In genomic region chr9:87703636-87704276, GRCh38 we compare ENCODE assay signal across 27 cellular contexts. TPM values are rescaled to one million over a fixed set of nuclear protein-coding genes. Genes with fewer than 3 reads are reported as not detected.
DNase-seq lines count a peak whose midpoint lies in the region; ATAC-seq and TF ChIP-seq lines count a peak whose summit lies in the region.
"Had no signal": no experiment of that assay in that cellular context is flagged by ENCODE, and none has a peak within 500 bp of the region (broad histone marks: within the 10 kb centered on the region; RNA-seq: fewer than 3 reads in every experiment).

No MANE protein-coding gene starts in this region.

- 61 to 71% methylated on average over 7 of the region's 7 CpGs for WGBS in body of pancreas, 2 donors
- no CpG with 5 or more reads among the region's 7 CpGs for WGBS in trophoblast cell (ENCODE audit: extremely low coverage, insufficient coverage, insufficient read length)

- no peaks in the 10 kb centered on the region for H3K79me2 ChIP-seq in PC-3 (ENCODE audit: low read length)
- peaks cover 4% of the 10 kb centered on the region for H3K79me2 ChIP-seq in trophoblast cell (ENCODE audit: control insufficient read depth, insufficient read depth, low read length, poor library complexity)

- H3K9me2 ChIP-seq in PC-3 (replicated peaks; ENCODE audit: low read length): no peaks in the 10 kb centered on the region

- no peaks in the 10 kb centered on the region for H3K27me3 ChIP-seq in PC-3 (ENCODE audit: low read length)
- H3K27me3 ChIP-seq in body of pancreas: no peaks in the 10 kb centered on the region
- no peaks in the 10 kb centered on the region for H3K27me3 ChIP-seq in trophoblast cell (ENCODE audit: insufficient read depth, low read length)
- H3K27me3 ChIP-seq in left lung: no peaks in the 10 kb centered on the region
- H3K27me3 ChIP-seq: esophagus muscularis mucosa, spleen, upper lobe of left lung had no signal

- H3K27ac ChIP-seq in PC-3 (ENCODE audit: low read length) (no peak overlapping the region), body of pancreas (peak overlapping the region; percentile 7 to 48 (median 40)), trophoblast cell (ENCODE audit: low read depth, low read length) (peak overlapping the region; percentile 93), left lung (no peak overlapping the region)
- H3K27ac ChIP-seq: C4-2B, coronary artery, GM23248, left ventricle myocardium inferior, spleen, upper lobe of left lung had no signal

- H3K36me3 ChIP-seq in PC-3 (ENCODE audit: low read depth, low read length): no peaks in the 10 kb centered on the region
- H3K36me3 ChIP-seq in body of pancreas (replicated peaks in 1 of 2; ENCODE audit: insufficient read depth in 1 of 2, low read depth in 2 of 2): peaks cover 9 to 24% of the 10 kb centered on the region in 2 donors
- peaks cover 21 to 23% of the 10 kb centered on the region in 2 experiments for H3K36me3 ChIP-seq in trophoblast cell (ENCODE audit: control insufficient read depth in 1 of 2, insufficient read depth in 2 of 2, low read length in 2 of 2)
- H3K36me3 ChIP-seq in left lung: peaks cover 0 to 67% of the 10 kb centered on the region in 2 donors
- H3K36me3 ChIP-seq: left ventricle myocardium inferior had no signal

- H3K23ac ChIP-seq in trophoblast cell (ENCODE audit: low read length): no peak overlapping the region

- peak overlapping the region; percentile 85 for H3K14ac ChIP-seq in trophoblast cell (ENCODE audit: low read length)

- H4K8ac ChIP-seq in trophoblast cell (ENCODE audit: low read depth, low read length): peak overlapping the region; percentile 79

- POLR2A ChIA-PET in PC-3 (lab: Charles Lee; ENCODE audit: unreplicated experiment): no interaction called here

- peaks cover 19% of the 10 kb centered on the region; the same call in 1 of the 2 replicates for H3K4me1 ChIP-seq in PC-3 (ENCODE audit: insufficient read depth, low read length)
- peaks cover 18% of the 10 kb centered on the region for H3K4me1 ChIP-seq in body of pancreas
- H3K4me1 ChIP-seq in trophoblast cell (ENCODE audit: control insufficient read depth in 1 of 2, insufficient read depth in 2 of 2, low read length in 2 of 2): peaks cover 21 to 24% of the 10 kb centered on the region in 2 experiments
- peaks cover 0 to 6% of the 10 kb centered on the region in 2 donors for H3K4me1 ChIP-seq in left lung
- H3K4me1 ChIP-seq: left ventricle myocardium inferior, upper lobe of left lung had no signal

- H4K91ac ChIP-seq in trophoblast cell (ENCODE audit: low read depth, low read length): peak overlapping the region; percentile 93

- no TSS peak for BruUV-seq in PC-3 (replicated peaks; lab: Mats Ljungman, UMichigan)

- H3K18ac ChIP-seq in trophoblast cell (ENCODE audit: low read length): peak overlapping the region; percentile 54

- H3K4me3 ChIP-seq in PC-3 (ENCODE audit: low read length) (no peak overlapping the region), body of pancreas (no peak overlapping the region), trophoblast cell (ENCODE audit: low read depth, low read length) (no peak overlapping the region), left lung (no peak overlapping the region)
- H3K4me3 ChIP-seq: coronary artery, esophagus muscularis mucosa, GM23248, left ventricle myocardium inferior, spleen, upper lobe of left lung had no signal

- H2AFZ ChIP-seq in PC-3 (ENCODE audit: low read length): no peak overlapping the region
- H2AFZ ChIP-seq in trophoblast cell (ENCODE audit: insufficient read depth, low read length, poor library complexity): no peak overlapping the region
- H2AFZ ChIP-seq: GM23248 had no signal

- no peak overlapping the region for H3K4ac ChIP-seq in trophoblast cell (ENCODE audit: low read depth, low read length)

- H2BK120ac ChIP-seq in trophoblast cell (ENCODE audit: insufficient read depth, low read length, poor library complexity): peak overlapping the region; percentile 87

- ATAC-seq in PC-3 (no peak), body of pancreas (peak; percentile 92), left lobe of liver (peak; percentile 40), left lung (no peak), HG03280 (IDR thresholded peaks at IDR 0.05; ENCODE audit: unreplicated experiment) (no peak)
- ATAC-seq: activated CD8-positive, alpha-beta memory T cell treated with anti-CD3 and anti-CD28 coated beads, Interleukin-2, amount 10 ng/mL, durations not matched to agents 7 days and 5 days; activated T-cell treated with anti-CD3 and anti-CD28 coated beads, Interleukin-2, amount 50 U/mL, for 72 hours; natural killer cell had no signal

- H2BK12ac ChIP-seq in trophoblast cell (ENCODE audit: low read length): peak overlapping the region; percentile 83

- CTCF ChIA-PET in PC-3 (lab: Charles Lee): no interaction called here

- H2AK5ac ChIP-seq in trophoblast cell (ENCODE audit: low read length): peak overlapping the region; percentile 95

- H3F3A ChIP-seq in PC-3 (ENCODE audit: low read length, unreplicated experiment): no peaks in the 10 kb centered on the region

- in situ Hi-C loops in GM13977 (cut with MboI; ENCODE audit: low pct_unique_long_range_greater_than_20kb, low sequenced_read_pairs, unreplicated experiment): no loop called here

- no peak overlapping the region for H4K12ac ChIP-seq in trophoblast cell (ENCODE audit: low read depth, low read length)

- no peak for TF ChIP-seq POLR2A in body of pancreas (IDR thresholded peaks at IDR 0.05)

- DNase-seq in PC-3 (peak; percentile 40), body of pancreas (peak; percentile 60 to 77 (median 73)), left lobe of liver (ENCODE audit: low spot score) (no peak), trophoblast cell (no peak), GM13977 (ENCODE audit: low spot score) (no peak), left lung (no peak), superior temporal gyrus (ENCODE audit: extremely low spot score) (no peak)
- DNase-seq: activated CD4-positive, CD25-positive, alpha-beta regulatory T cell; activated CD8-positive, alpha-beta memory T cell treated with anti-CD3 and anti-CD28 coated beads, Interleukin-2, amount 10 ng/mL, durations not matched to agents 7 days and 5 days; activated naive CD4-positive, alpha-beta T cell treated with anti-CD3 and anti-CD28 coated beads for 36 hours; activated T-cell treated with anti-CD3 and anti-CD28 coated beads, Interleukin-2, amount 50 U/mL, for 72 hours; amniotic stem cell; foreskin melanocyte; GM23248; Kasumi-1; left ventricle myocardium inferior; natural killer cell; NCI-H1048; NCI-H187 treated with DMSO at 0.1 percent for 48 hours; NCI-H526; spleen; T-helper 1 cell; upper lobe of left lung had no signal

- H3K9ac ChIP-seq in PC-3 (ENCODE audit: low read length): no peak overlapping the region
- no peak overlapping the region for H3K9ac ChIP-seq in trophoblast cell (ENCODE audit: low read length)
- H3K9ac ChIP-seq: GM23248 had no signal

- peak overlapping the region; percentile 81 for H2BK5ac ChIP-seq in trophoblast cell (ENCODE audit: low read depth, low read length, poor library complexity)

- intact Hi-C loops in PC-3 (cut with micrococcal nuclease) (no loop called here), body of pancreas (cut with DNase I) (no loop called here), left lung (cut with DNase I) (no loop called here)

- TF ChIP-seq CTCF in PC-3 (conservative IDR thresholded peaks at IDR 0.05; ENCODE audit: low read depth, low read length): no peak
- no peak for TF ChIP-seq CTCF in body of pancreas (IDR thresholded peaks at IDR 0.05)
- TF ChIP-seq CTCF in GM13977 (IDR thresholded peaks at IDR 0.05; ENCODE audit: extremely low read depth, insufficient read depth, missing control alignments): no peak
- no peak for TF ChIP-seq CTCF in left lung (IDR thresholded peaks at IDR 0.05)

- H3K4me2 ChIP-seq in PC-3 (ENCODE audit: low read length) (no peak overlapping the region; the same call in 1 of the 2 replicates), trophoblast cell (ENCODE audit: low read length) (no peak overlapping the region)

- H3K9me3 ChIP-seq in PC-3 (ENCODE audit: low read length): no peaks in the 10 kb centered on the region
- H3K9me3 ChIP-seq in body of pancreas: no peaks in the 10 kb centered on the region
- peaks cover 3% of the 10 kb centered on the region for H3K9me3 ChIP-seq in trophoblast cell (ENCODE audit: insufficient read depth, low read depth, low read length)
- H3K9me3 ChIP-seq in left lung: no peaks in the 10 kb centered on the region
- H3K9me3 ChIP-seq: esophagus muscularis mucosa, left ventricle myocardium inferior, spleen, upper lobe of left lung had no signal

- no peaks in the 10 kb centered on the region for H4K20me1 ChIP-seq in PC-3 (ENCODE audit: low read length)

- H3K79me1 ChIP-seq in trophoblast cell (ENCODE audit: low read length): peaks cover 26% of the 10 kb centered on the region

RNA-seq across cellular contexts. Expression of gene CTSL, which starts 22.2 kb away (rescaled TPM):
- total RNA-seq in PC-3 (2014; rRNA removed) (63.2 and 71.7 TPM in 2 replicates), body of pancreas (10 to 100 TPM; 45.8 to 60.2 TPM), left lobe of liver (152 TPM), left lung (100 to 1,000 TPM; 180 to 565 TPM)
- polyA plus RNA-seq in trophoblast cell (2013): 578 and 615 TPM in 2 replicates

Comparison
In these comparisons a context has a peak if more than half of its experiments do, and no peak if none do; other contexts are left out.
1. ATAC-seq: peak in body of pancreas (single experiment) and left lobe of liver (single experiment); none in PC-3 (single experiment), left lung (single experiment) and HG03280 (single experiment).
2. DNase-seq: peak in PC-3 (single experiment) and body of pancreas (4 of 4); none in left lobe of liver (single experiment), trophoblast cell (0 of 2), GM13977 (single experiment), left lung (0 of 2) and superior temporal gyrus (single experiment).
3. H3K27ac ChIP-seq: peak in body of pancreas (4 of 4) and trophoblast cell (single experiment); none in PC-3 (single experiment) and left lung (0 of 2).